In the genomic region with DNA sequence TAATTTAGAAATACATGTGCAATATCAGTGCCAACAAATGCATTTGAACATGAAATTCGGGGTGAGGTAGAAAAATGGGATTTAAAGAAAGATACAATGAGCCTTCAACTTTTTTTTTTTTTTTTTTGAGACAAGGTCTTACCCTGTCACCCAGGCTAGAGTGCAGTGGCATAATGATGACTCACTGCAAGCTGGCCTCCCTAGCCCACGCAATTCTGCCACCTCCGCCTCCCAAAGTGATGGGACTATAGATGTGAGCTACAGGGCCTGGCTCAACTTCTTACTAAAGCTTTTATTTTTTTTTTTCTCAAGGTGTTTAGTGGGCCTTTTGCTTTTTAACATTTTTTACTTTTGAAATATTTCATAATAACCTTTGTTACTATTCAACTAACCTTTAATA, we compare ENCODE assay signal across 18 cellular contexts.
DNase-seq lines count a peak whose midpoint lies in the region; ATAC-seq, FAIRE-seq and TF ChIP-seq lines count a peak whose summit lies in the region.
"Had no signal": no experiment of that assay in that cellular context is flagged by ENCODE, and none has a peak within 500 bp of the region (broad histone marks: within the 10 kb centered on the region; RNA-seq: fewer than 3 reads in every experiment).

No MANE protein-coding gene starts in this region.

- WGBS in HepG2 (ENCODE audit: low lambda C conversion rate), result 11% methylated on average over 3 of the region's 3 CpGs
- 65% methylated on average over 3 of the region's 3 CpGs for WGBS in right lobe of liver (ENCODE audit: insufficient coverage, low coverage, low lambda C conversion rate, missing lambda C conversion rate)
- 67 to 85% methylated on average over 1 to 3 of the region's 3 CpGs for WGBS in endodermal cell (ENCODE audit: insufficient coverage in 1 of 2, insufficient read length in 1 of 2), 2 experiments

- H3K9ac ChIP-seq in HepG2 (ENCODE audit: insufficient read depth, low read depth, low read length) (no peak overlapping the region), endodermal cell (ENCODE audit: extremely low read depth, low read length, poor library complexity, severe bottlenecking) (no peak overlapping the region)

- TF ChIP-seq POLR2A in HepG2 (IDR thresholded peaks at IDR 0.05; ENCODE audit: insufficient read depth in 1 of 2, low read depth in 2 of 2, low read length in 2 of 2) (no peak), right lobe of liver (IDR thresholded peaks at IDR 0.05) (no peak)

- no peak for TF ChIP-seq RAD21 in HepG2 (CRISPR knock-in tag; IDR thresholded peaks at IDR 0.05)

- H3K4me3 ChIP-seq in HepG2 (replicated peaks in 1 of 3; ENCODE audit: insufficient read depth in 1 of 3, low read depth in 2 of 3, low read length in 3 of 3) (no peak overlapping the region), right lobe of liver (no peak overlapping the region), endodermal cell (ENCODE audit: low read length) (no peak overlapping the region)

- peaks cover 8% of the 10 kb centered on the region for H3K9me3 Mint-ChIP-seq in endodermal cell
- H3K9me3 Mint-ChIP-seq in progenitor cell of endocrine pancreas (ENCODE audit: low read depth), result no peaks in the 10 kb centered on the region
- H3K9me3 Mint-ChIP-seq in immature natural killer cell, result peaks cover 13 to 34% (median 24%) of the 10 kb centered on the region in 6 donors

- POLR2A ChIA-PET in HepG2 (lab: Yijun Ruan, JAX), result no interaction called here

- FAIRE-seq in HepG2 (lab: Jason Lieb, UNC), result no peak
- no peak for FAIRE-seq in RCC 7860 (lab: Jason Lieb, UNC)
- no peak for FAIRE-seq in urothelium cell line (lab: Jason Lieb, UNC)
- FAIRE-seq: H54 had no signal

- H3K79me2 ChIP-seq in HepG2 (ENCODE audit: insufficient read depth, low read length), result no peaks in the 10 kb centered on the region

- H3K9me3 ChIP-seq in HepG2 (ENCODE audit: low read length) (peaks cover 5% of the 10 kb centered on the region; the same call in 1 of the 2 replicates), right lobe of liver (no peaks in the 10 kb centered on the region), endodermal cell (ENCODE audit: control insufficient read depth, low read length) (peaks cover 7% of the 10 kb centered on the region)

- H3K4me1 Mint-ChIP-seq in endodermal cell (peaks cover 5% of the 10 kb centered on the region), progenitor cell of endocrine pancreas (ENCODE audit: low read depth) (no peaks in the 10 kb centered on the region), immature natural killer cell (no peaks in the 10 kb centered on the region)

- no peaks in the 10 kb centered on the region for H4K20me1 ChIP-seq in HepG2 (ENCODE audit: insufficient read depth, low read length)

- intact Hi-C loops in HepG2 (cut with micrococcal nuclease; ENCODE audit: unreplicated experiment) (no loop called here), right lobe of liver (cut with DNase I) (no loop called here)

- no peak overlapping the region for H2AFZ ChIP-seq in HepG2 (ENCODE audit: low read length)

- no peak for TF ChIP-seq CTCF in HepG2 (CRISPR knock-in tag; IDR thresholded peaks at IDR 0.05)
- TF ChIP-seq CTCF in right lobe of liver (IDR thresholded peaks at IDR 0.05), result no peak
- TF ChIP-seq CTCF in endodermal cell (conservative IDR thresholded peaks at IDR 0.05), result no peak
- TF ChIP-seq CTCF in progenitor cell of endocrine pancreas (IDR thresholded peaks at IDR 0.05; ENCODE audit: unreplicated experiment), result no peak

- H3K27ac ChIP-seq in HepG2 (ENCODE audit: extremely low read length, insufficient read depth, low read length) (no peak overlapping the region), right lobe of liver (no peak overlapping the region), endodermal cell (ENCODE audit: low read depth, low read length) (no peak overlapping the region)

- H3K27ac Mint-ChIP-seq in endodermal cell (no peak overlapping the region), progenitor cell of endocrine pancreas (no peak overlapping the region), immature natural killer cell (no peak overlapping the region)
- H3K27ac Mint-ChIP-seq: CD4-positive, alpha-beta T cell; IgD-negative memory B cell had no signal

- H3K27me3 Mint-ChIP-seq in endodermal cell (ENCODE audit: insufficient read depth), result no peaks in the 10 kb centered on the region
- H3K27me3 Mint-ChIP-seq in progenitor cell of endocrine pancreas, result no peaks in the 10 kb centered on the region
- H3K27me3 Mint-ChIP-seq in immature natural killer cell (ENCODE audit: low read depth in 3 of 3), result no peaks in the 10 kb centered on the region
- H3K27me3 Mint-ChIP-seq: CD4-positive, alpha-beta T cell; IgD-negative memory B cell had no signal

- in situ Hi-C loops in HepG2 (cut with HindIII; ENCODE audit: extremely low pct_ligation_motif_present, low pct_unique_long_range_greater_than_20kb), result no loop called here

- H3K4me3 Mint-ChIP-seq in endodermal cell, result no peak overlapping the region
- no peak overlapping the region for H3K4me3 Mint-ChIP-seq in progenitor cell of endocrine pancreas (ENCODE audit: low read depth)
- no peak overlapping the region for H3K4me3 Mint-ChIP-seq in immature natural killer cell
- H3K4me3 Mint-ChIP-seq: CD4-positive, alpha-beta T cell; IgD-negative memory B cell had no signal

- ATAC-seq in HepG2 (no peak; the same call in 2 of the 3 replicates), right lobe of liver (no peak), HG02642 (IDR thresholded peaks at IDR 0.05; ENCODE audit: poor library complexity, unreplicated experiment) (no peak)
- ATAC-seq: HCT116 had no signal

- H3K36me3 ChIP-seq in HepG2 (replicated peaks in 1 of 2; ENCODE audit: control insufficient read depth in 1 of 2, insufficient read depth in 2 of 2, low read length in 2 of 2) (no peaks in the 10 kb centered on the region), right lobe of liver (no peaks in the 10 kb centered on the region), endodermal cell (ENCODE audit: control insufficient read depth, insufficient read depth, low read length) (no peaks in the 10 kb centered on the region)

- TF ChIP-seq EP300 in HepG2 (IDR thresholded peaks at IDR 0.05; ENCODE audit: low read depth in 2 of 2, low read length in 2 of 2), result no peak
- no peak for TF ChIP-seq EP300 in HepG2 (CRISPR knock-in tag; IDR thresholded peaks at IDR 0.05; ENCODE audit: borderline replicate concordance)

- BruUV-seq in HepG2 (replicated peaks; lab: Mats Ljungman, UMichigan), result no TSS peak

- H3K4me1 ChIP-seq in HepG2 (ENCODE audit: insufficient read depth, low read length) (no peaks in the 10 kb centered on the region), right lobe of liver (no peaks in the 10 kb centered on the region), endodermal cell (ENCODE audit: control insufficient read depth, insufficient read depth, low read length) (no peaks in the 10 kb centered on the region)

- H3K27me3 ChIP-seq in HepG2 (ENCODE audit: control insufficient read depth in 1 of 2, insufficient read depth in 2 of 2, low read length in 2 of 2) (no peaks in the 10 kb centered on the region), right lobe of liver (no peaks in the 10 kb centered on the region), endodermal cell (ENCODE audit: control insufficient read depth, insufficient read depth, low read length, poor library complexity, severe bottlenecking) (no peaks in the 10 kb centered on the region)

- DNase-seq in HepG2 (ENCODE audit: low spot score) (no peak), right lobe of liver (no peak), RCC 7860 (ENCODE audit: low spot score) (peak; percentile 39), endodermal cell (peak; percentile 72), urothelium cell line (ENCODE audit: low spot score) (peak; percentile 11), progenitor cell of endocrine pancreas (ENCODE audit: low spot score, unreplicated experiment) (no peak), immature natural killer cell (no peak)
- DNase-seq: ACHN; C1 segment of cervical spinal cord; Calu3; CD4-positive, alpha-beta T cell; DMS 273 treated with DMSO at 0.1 percent for 48 hours; DND-41; GF-D8 had no signal

- no peak overlapping the region for H3K4me2 ChIP-seq in HepG2 (ENCODE audit: low read depth, low read length)

- CTCF ChIA-PET in HepG2 (lab: Yijun Ruan, JAX; ENCODE audit: low intra/inter-chr PET ratio, low total read pairs), result no interaction called here

- H3K36me3 Mint-ChIP-seq in endodermal cell (ENCODE audit: low read depth) (no peaks in the 10 kb centered on the region), progenitor cell of endocrine pancreas (ENCODE audit: insufficient read depth) (no peaks in the 10 kb centered on the region), immature natural killer cell (no peaks in the 10 kb centered on the region)
- H3K36me3 Mint-ChIP-seq: IgD-negative memory B cell had no signal

TF ChIP-seq in HepG2, 621 proteins besides CTCF, POLR2A, EP300 and RAD21:
- TF ChIP-seq ZNF562 (CRISPR knock-in tag; IDR thresholded peaks at IDR 0.05; ENCODE audit: borderline replicate concordance), result no peak
- no peak for TF ChIP-seq ZBTB8A (CRISPR knock-in tag; IDR thresholded peaks at IDR 0.05; ENCODE audit: borderline replicate concordance, low read depth)
- TF ChIP-seq, protein P1, sequence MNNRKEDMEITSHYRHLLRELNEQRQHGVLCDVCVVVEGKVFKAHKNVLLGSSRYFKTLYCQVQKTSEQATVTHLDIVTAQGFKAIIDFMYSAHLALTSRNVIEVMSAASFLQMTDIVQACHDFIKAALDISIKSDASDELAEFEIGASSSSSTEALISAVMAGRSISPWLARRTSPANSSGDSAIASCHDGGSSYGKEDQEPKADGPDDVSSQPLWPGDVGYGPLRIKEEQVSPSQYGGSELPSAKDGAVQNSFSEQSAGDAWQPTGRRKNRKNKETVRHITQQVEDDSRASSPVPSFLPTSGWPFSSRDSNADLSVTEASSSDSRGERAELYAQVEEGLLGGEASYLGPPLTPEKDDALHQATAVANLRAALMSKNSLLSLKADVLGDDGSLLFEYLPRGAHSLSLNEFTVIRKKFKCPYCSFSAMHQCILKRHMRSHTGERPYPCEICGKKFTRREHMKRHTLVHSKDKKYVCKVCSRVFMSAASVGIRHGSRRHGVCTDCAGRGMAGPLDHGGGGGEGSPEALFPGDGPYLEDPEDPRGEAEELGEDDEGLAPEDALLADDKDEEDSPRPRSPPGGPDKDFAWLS (CRISPR knock-in tag; IDR thresholded peaks at IDR 0.05; ENCODE audit: borderline replicate concordance), result no peak
- peak; percentile 66; the same call in 1 of the 2 replicates for TF ChIP-seq FOSL2 (CRISPR knock-in tag; IDR thresholded peaks at IDR 0.05)
- TF ChIP-seq ZNF558 (CRISPR knock-in tag; IDR thresholded peaks at IDR 0.05; ENCODE audit: borderline replicate concordance), result no peak

Comparison
In these comparisons a context has a peak if more than half of its experiments do, and no peak if none do; other contexts are left out.
1. DNase-seq: peak in RCC 7860 (single experiment), endodermal cell (single experiment) and urothelium cell line (single experiment); none in HepG2 (single experiment), right lobe of liver (0 of 3), progenitor cell of endocrine pancreas (single experiment) and immature natural killer cell (0 of 3).